1 cellular context compared by ENCODE assay signal in the genomic region with DNA sequence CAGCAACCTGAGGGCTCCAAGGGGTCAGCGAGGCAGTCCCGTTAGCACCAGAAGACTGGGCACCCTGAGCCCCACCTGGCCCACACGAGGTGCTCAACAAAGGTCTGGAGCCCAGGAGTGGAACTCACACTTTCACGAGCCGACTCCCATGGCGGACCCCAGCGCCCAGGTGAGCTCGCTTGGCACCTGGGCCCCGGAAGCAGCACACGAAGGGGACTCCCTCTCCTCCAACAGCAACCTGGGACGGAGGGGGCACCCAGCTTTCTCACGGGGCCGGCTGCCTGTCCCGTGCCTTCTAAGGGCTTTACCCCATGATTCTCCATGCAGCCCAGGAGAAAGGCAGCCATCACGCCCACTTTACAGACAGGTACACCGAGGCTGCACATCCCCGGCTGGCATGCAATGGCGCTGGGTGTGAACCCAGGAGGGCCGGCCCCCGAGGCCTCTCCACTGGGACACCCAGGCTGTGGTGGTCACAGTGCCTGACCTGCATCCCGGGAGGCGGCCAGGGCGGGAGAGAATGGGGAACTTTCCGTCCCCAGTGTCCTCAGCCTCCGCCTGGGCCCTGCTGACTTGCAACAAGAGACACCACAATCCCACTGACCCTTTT.
TF ChIP-seq lines count a peak whose summit lies in the region.

No MANE protein-coding gene starts in this region.

TF ChIP-seq in HepG2, 621 proteins besides CTCF, POLR2A, EP300 and RAD21:
- TF ChIP-seq, protein P1, sequence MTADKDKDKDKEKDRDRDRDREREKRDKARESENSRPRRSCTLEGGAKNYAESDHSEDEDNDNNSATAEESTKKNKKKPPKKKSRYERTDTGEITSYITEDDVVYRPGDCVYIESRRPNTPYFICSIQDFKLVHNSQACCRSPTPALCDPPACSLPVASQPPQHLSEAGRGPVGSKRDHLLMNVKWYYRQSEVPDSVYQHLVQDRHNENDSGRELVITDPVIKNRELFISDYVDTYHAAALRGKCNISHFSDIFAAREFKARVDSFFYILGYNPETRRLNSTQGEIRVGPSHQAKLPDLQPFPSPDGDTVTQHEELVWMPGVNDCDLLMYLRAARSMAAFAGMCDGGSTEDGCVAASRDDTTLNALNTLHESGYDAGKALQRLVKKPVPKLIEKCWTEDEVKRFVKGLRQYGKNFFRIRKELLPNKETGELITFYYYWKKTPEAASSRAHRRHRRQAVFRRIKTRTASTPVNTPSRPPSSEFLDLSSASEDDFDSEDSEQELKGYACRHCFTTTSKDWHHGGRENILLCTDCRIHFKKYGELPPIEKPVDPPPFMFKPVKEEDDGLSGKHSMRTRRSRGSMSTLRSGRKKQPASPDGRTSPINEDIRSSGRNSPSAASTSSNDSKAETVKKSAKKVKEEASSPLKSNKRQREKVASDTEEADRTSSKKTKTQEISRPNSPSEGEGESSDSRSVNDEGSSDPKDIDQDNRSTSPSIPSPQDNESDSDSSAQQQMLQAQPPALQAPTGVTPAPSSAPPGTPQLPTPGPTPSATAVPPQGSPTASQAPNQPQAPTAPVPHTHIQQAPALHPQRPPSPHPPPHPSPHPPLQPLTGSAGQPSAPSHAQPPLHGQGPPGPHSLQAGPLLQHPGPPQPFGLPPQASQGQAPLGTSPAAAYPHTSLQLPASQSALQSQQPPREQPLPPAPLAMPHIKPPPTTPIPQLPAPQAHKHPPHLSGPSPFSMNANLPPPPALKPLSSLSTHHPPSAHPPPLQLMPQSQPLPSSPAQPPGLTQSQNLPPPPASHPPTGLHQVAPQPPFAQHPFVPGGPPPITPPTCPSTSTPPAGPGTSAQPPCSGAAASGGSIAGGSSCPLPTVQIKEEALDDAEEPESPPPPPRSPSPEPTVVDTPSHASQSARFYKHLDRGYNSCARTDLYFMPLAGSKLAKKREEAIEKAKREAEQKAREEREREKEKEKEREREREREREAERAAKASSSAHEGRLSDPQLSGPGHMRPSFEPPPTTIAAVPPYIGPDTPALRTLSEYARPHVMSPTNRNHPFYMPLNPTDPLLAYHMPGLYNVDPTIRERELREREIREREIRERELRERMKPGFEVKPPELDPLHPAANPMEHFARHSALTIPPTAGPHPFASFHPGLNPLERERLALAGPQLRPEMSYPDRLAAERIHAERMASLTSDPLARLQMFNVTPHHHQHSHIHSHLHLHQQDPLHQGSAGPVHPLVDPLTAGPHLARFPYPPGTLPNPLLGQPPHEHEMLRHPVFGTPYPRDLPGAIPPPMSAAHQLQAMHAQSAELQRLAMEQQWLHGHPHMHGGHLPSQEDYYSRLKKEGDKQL (CRISPR knock-in tag; IDR thresholded peaks at IDR 0.05; ENCODE audit: low read depth): no peak
- no peak for TF ChIP-seq HMGA1 (CRISPR knock-in tag; conservative IDR thresholded peaks at IDR 0.05)
- TF ChIP-seq ZNF629 (CRISPR knock-in tag; conservative IDR thresholded peaks at IDR 0.05): peak; percentile 90
- TF ChIP-seq PHF5A (CRISPR knock-in tag; IDR thresholded peaks at IDR 0.05; ENCODE audit: low read depth, unreplicated experiment): no peak
- TF ChIP-seq HOXD1 (CRISPR knock-in tag; IDR thresholded peaks at IDR 0.05): no peak
- no peak for TF ChIP-seq KMT2B (CRISPR knock-in tag; IDR thresholded peaks at IDR 0.05)
